Comparison of ENCODE assay signal across 8 cellular contexts in the genomic region with DNA sequence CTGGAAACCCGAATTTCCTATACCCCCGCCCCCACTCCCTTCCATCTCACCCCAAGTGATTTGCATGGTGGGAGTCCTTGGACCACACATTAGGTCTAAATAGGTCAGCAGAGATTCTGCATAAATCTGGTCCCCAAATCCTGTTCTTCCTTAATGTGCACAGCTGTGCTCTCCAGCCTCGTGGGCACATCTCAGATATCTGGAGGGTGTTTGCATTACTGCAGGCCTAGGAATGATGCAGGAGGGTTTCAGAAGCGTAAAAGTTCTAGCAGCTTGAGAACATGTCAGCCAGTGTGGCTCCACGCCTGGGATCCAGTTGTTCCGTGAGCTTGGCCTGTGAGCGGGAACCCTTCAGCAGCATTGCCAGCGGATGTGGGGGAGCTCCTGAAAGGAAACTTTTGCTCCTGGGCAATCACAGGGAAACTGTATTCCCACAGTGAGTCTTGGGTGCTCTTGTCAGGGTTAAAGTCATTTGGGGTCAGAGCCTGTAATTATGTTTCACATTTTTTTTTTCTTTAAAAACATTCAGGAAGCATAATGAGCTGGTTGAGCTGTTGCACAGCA. TPM values are rescaled to one million over a fixed set of nuclear protein-coding genes. Genes with fewer than 3 reads are reported as not detected.
A peak's percentile ranks its signal among the peaks of the same experiment; 100 is the strongest.
DNase-seq lines count a peak whose midpoint lies in the region; ATAC-seq and TF ChIP-seq lines count a peak whose summit lies in the region.

No MANE protein-coding gene starts in this region.

- ATAC-seq in left lobe of liver (peak; percentile 26), SK-N-SH treated with all-trans-retinoic acid at 6 μM for 48 hours (no peak)

- POLR2A ChIA-PET in activated CD4-positive, alpha-beta T cell treated with anti-CD3 and anti-CD28 coated beads, Interleukin-2, amount 10 ng/mL, durations not matched to agents 7 days and 5 days (lab: Charles Lee): no interaction called here

- CTCF ChIA-PET in activated CD4-positive, alpha-beta T cell treated with anti-CD3 and anti-CD28 coated beads, Interleukin-2, amount 10 ng/mL, durations not matched to agents 7 days and 5 days (lab: Charles Lee): interaction anchor here (0.8 to 3.2 kb wide), 8 partner anchors 10 to 70 kb away, joined by 3 to 24 read pairs (median 4); a partner anchor contains a TSS

- intact Hi-C loops in activated CD4-positive, alpha-beta T cell treated with anti-CD3 and anti-CD28 coated beads, Interleukin-2, amount 10 ng/mL, durations not matched to agents 24 days and 14 days (cut with micrococcal nuclease): loop anchor here (1.0 kb wide), 4 partner anchors 13 to 43 kb away; a partner anchor contains a TSS
- intact Hi-C loops in activated T-helper 1 cell treated with anti-CD3 and anti-CD28 coated beads, Interleukin-12 subunit alpha, Interleukin-12 subunit beta, Interleukin-2, Interleukin-4 antibody, amounts not matched to agents 30 ng/mL and 10 ng/mL and 1 ng/mL, durations not matched to agents 14 hours and 24 hours and 36 hours (cut with micrococcal nuclease): loop anchor here (1.0 to 5.0 kb wide), 9 partner anchors 13 to 1408 kb away; a partner anchor contains a TSS

- DNase-seq in activated CD4-positive, alpha-beta T cell treated with anti-CD3 and anti-CD28 coated beads, Interleukin-2, amount 10 ng/mL, durations not matched to agents 24 days and 14 days: no peak
- no peak for DNase-seq in activated CD4-positive, alpha-beta T cell treated with anti-CD3 and anti-CD28 coated beads, Interleukin-2, amount 10 ng/mL, durations not matched to agents 7 days and 5 days
- no peak for DNase-seq in activated T-helper 1 cell treated with anti-CD3 and anti-CD28 coated beads, Interleukin-12 subunit alpha, Interleukin-12 subunit beta, Interleukin-2, Interleukin-4 antibody, amounts not matched to agents 30 ng/mL and 10 ng/mL and 1 ng/mL, durations not matched to agents 14 hours and 24 hours and 36 hours (ENCODE audit: low spot score)
- DNase-seq in left lobe of liver (ENCODE audit: low spot score) (no peak), superior temporal gyrus (ENCODE audit: extremely low spot score) (peak; percentile 19), cerebellar nuclear complex (lab: John Stamatoyannopoulos, UW) (no peak)
- no peak for DNase-seq in stimulated activated CD4-positive, alpha-beta T cell treated with anti-CD3 and anti-CD28 coated beads, Interleukin-1b, Interleukin-23, amount 100 ng/mL, for 48 hours

- no peaks in the 10 kb centered on the region for H3K36me3 Mint-ChIP-seq in activated CD4-positive, alpha-beta T cell treated with anti-CD3 and anti-CD28 coated beads, Interleukin-2, amount 10 ng/mL, durations not matched to agents 24 days and 14 days (ENCODE audit: low read depth)
- H3K36me3 Mint-ChIP-seq in activated CD4-positive, alpha-beta T cell treated with anti-CD3 and anti-CD28 coated beads, Interleukin-2, amount 10 ng/mL, durations not matched to agents 7 days and 5 days (ENCODE audit: low read depth): peaks cover 2% of the 10 kb centered on the region
- H3K36me3 Mint-ChIP-seq in activated T-helper 1 cell treated with anti-CD3 and anti-CD28 coated beads, Interleukin-12 subunit alpha, Interleukin-12 subunit beta, Interleukin-2, Interleukin-4 antibody, amounts not matched to agents 30 ng/mL and 10 ng/mL and 1 ng/mL, durations not matched to agents 14 hours and 24 hours and 36 hours (ENCODE audit: low read depth): peaks cover 1% of the 10 kb centered on the region

- peak overlapping the region; percentile 34 for H3K27ac Mint-ChIP-seq in activated CD4-positive, alpha-beta T cell treated with anti-CD3 and anti-CD28 coated beads, Interleukin-2, amount 10 ng/mL, durations not matched to agents 24 days and 14 days
- no peak overlapping the region for H3K27ac Mint-ChIP-seq in activated CD4-positive, alpha-beta T cell treated with anti-CD3 and anti-CD28 coated beads, Interleukin-2, amount 10 ng/mL, durations not matched to agents 7 days and 5 days
- H3K27ac Mint-ChIP-seq in activated T-helper 1 cell treated with anti-CD3 and anti-CD28 coated beads, Interleukin-12 subunit alpha, Interleukin-12 subunit beta, Interleukin-2, Interleukin-4 antibody, amounts not matched to agents 30 ng/mL and 10 ng/mL and 1 ng/mL, durations not matched to agents 14 hours and 24 hours and 36 hours: peak overlapping the region; percentile 62

- peaks cover 42% of the 10 kb centered on the region for H3K4me1 Mint-ChIP-seq in activated CD4-positive, alpha-beta T cell treated with anti-CD3 and anti-CD28 coated beads, Interleukin-2, amount 10 ng/mL, durations not matched to agents 24 days and 14 days
- H3K4me1 Mint-ChIP-seq in activated CD4-positive, alpha-beta T cell treated with anti-CD3 and anti-CD28 coated beads, Interleukin-2, amount 10 ng/mL, durations not matched to agents 7 days and 5 days: peaks cover 60% of the 10 kb centered on the region
- peaks cover 68% of the 10 kb centered on the region for H3K4me1 Mint-ChIP-seq in activated T-helper 1 cell treated with anti-CD3 and anti-CD28 coated beads, Interleukin-12 subunit alpha, Interleukin-12 subunit beta, Interleukin-2, Interleukin-4 antibody, amounts not matched to agents 30 ng/mL and 10 ng/mL and 1 ng/mL, durations not matched to agents 14 hours and 24 hours and 36 hours (ENCODE audit: low read depth)

- no peaks in the 10 kb centered on the region for H3K9me3 Mint-ChIP-seq in activated CD4-positive, alpha-beta T cell treated with anti-CD3 and anti-CD28 coated beads, Interleukin-2, amount 10 ng/mL, durations not matched to agents 24 days and 14 days
- peaks cover 2% of the 10 kb centered on the region for H3K9me3 Mint-ChIP-seq in activated CD4-positive, alpha-beta T cell treated with anti-CD3 and anti-CD28 coated beads, Interleukin-2, amount 10 ng/mL, durations not matched to agents 7 days and 5 days
- no peaks in the 10 kb centered on the region for H3K9me3 Mint-ChIP-seq in activated T-helper 1 cell treated with anti-CD3 and anti-CD28 coated beads, Interleukin-12 subunit alpha, Interleukin-12 subunit beta, Interleukin-2, Interleukin-4 antibody, amounts not matched to agents 30 ng/mL and 10 ng/mL and 1 ng/mL, durations not matched to agents 14 hours and 24 hours and 36 hours

- H3K4me3 Mint-ChIP-seq in activated CD4-positive, alpha-beta T cell treated with anti-CD3 and anti-CD28 coated beads, Interleukin-2, amount 10 ng/mL, durations not matched to agents 24 days and 14 days: peak overlapping the region; percentile 5
- no peak overlapping the region for H3K4me3 Mint-ChIP-seq in activated CD4-positive, alpha-beta T cell treated with anti-CD3 and anti-CD28 coated beads, Interleukin-2, amount 10 ng/mL, durations not matched to agents 7 days and 5 days
- peak overlapping the region; percentile 2 for H3K4me3 Mint-ChIP-seq in activated T-helper 1 cell treated with anti-CD3 and anti-CD28 coated beads, Interleukin-12 subunit alpha, Interleukin-12 subunit beta, Interleukin-2, Interleukin-4 antibody, amounts not matched to agents 30 ng/mL and 10 ng/mL and 1 ng/mL, durations not matched to agents 14 hours and 24 hours and 36 hours

- H3K27me3 Mint-ChIP-seq in activated CD4-positive, alpha-beta T cell treated with anti-CD3 and anti-CD28 coated beads, Interleukin-2, amount 10 ng/mL, durations not matched to agents 24 days and 14 days: no peaks in the 10 kb centered on the region
- H3K27me3 Mint-ChIP-seq in activated CD4-positive, alpha-beta T cell treated with anti-CD3 and anti-CD28 coated beads, Interleukin-2, amount 10 ng/mL, durations not matched to agents 7 days and 5 days: no peaks in the 10 kb centered on the region
- H3K27me3 Mint-ChIP-seq in activated T-helper 1 cell treated with anti-CD3 and anti-CD28 coated beads, Interleukin-12 subunit alpha, Interleukin-12 subunit beta, Interleukin-2, Interleukin-4 antibody, amounts not matched to agents 30 ng/mL and 10 ng/mL and 1 ng/mL, durations not matched to agents 14 hours and 24 hours and 36 hours (ENCODE audit: insufficient read depth): no peaks in the 10 kb centered on the region

TF ChIP-seq in SK-N-SH treated with all-trans-retinoic acid at 6 μM for 48 hours, 23 proteins besides CTCF, POLR2A, EP300 and RAD21 (continues in another document):
- no peak for TF ChIP-seq GLIS3 (CRISPR knock-in tag; IDR thresholded peaks at IDR 0.05)
- TF ChIP-seq, protein P1, sequence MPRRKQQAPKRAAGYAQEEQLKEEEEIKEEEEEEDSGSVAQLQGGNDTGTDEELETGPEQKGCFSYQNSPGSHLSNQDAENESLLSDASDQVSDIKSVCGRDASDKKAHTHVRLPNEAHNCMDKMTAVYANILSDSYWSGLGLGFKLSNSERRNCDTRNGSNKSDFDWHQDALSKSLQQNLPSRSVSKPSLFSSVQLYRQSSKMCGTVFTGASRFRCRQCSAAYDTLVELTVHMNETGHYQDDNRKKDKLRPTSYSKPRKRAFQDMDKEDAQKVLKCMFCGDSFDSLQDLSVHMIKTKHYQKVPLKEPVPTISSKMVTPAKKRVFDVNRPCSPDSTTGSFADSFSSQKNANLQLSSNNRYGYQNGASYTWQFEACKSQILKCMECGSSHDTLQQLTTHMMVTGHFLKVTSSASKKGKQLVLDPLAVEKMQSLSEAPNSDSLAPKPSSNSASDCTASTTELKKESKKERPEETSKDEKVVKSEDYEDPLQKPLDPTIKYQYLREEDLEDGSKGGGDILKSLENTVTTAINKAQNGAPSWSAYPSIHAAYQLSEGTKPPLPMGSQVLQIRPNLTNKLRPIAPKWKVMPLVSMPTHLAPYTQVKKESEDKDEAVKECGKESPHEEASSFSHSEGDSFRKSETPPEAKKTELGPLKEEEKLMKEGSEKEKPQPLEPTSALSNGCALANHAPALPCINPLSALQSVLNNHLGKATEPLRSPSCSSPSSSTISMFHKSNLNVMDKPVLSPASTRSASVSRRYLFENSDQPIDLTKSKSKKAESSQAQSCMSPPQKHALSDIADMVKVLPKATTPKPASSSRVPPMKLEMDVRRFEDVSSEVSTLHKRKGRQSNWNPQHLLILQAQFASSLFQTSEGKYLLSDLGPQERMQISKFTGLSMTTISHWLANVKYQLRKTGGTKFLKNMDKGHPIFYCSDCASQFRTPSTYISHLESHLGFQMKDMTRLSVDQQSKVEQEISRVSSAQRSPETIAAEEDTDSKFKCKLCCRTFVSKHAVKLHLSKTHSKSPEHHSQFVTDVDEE (CRISPR knock-in tag; IDR thresholded peaks at IDR 0.05): no peak
- TF ChIP-seq ZC3H10 (CRISPR knock-in tag; IDR thresholded peaks at IDR 0.05): no peak
- no peak for TF ChIP-seq ZFP30 (CRISPR knock-in tag; IDR thresholded peaks at IDR 0.05)
- TF ChIP-seq BACH2 (CRISPR knock-in tag; IDR thresholded peaks at IDR 0.05; ENCODE audit: borderline replicate concordance): no peak
- TF ChIP-seq ESRRG (CRISPR knock-in tag; IDR thresholded peaks at IDR 0.05): no peak
- TF ChIP-seq ZFP3 (CRISPR knock-in tag; IDR thresholded peaks at IDR 0.05): no peak
- no peak for TF ChIP-seq ZNF70 (CRISPR knock-in tag; IDR thresholded peaks at IDR 0.05)

RNA-seq across cellular contexts. Expression of a gene that starts 12.9 kb away (rescaled TPM):
- 12.7 and 15.3 TPM in 2 replicates for total RNA-seq in activated CD4-positive, alpha-beta T cell treated with anti-CD3 and anti-CD28 coated beads, Interleukin-2, amount 10 ng/mL, durations not matched to agents 24 days and 14 days
- 10 to 100 TPM; 21.0 to 21.5 TPM for total RNA-seq in activated CD4-positive, alpha-beta T cell treated with anti-CD3 and anti-CD28 coated beads, Interleukin-2, amount 10 ng/mL, durations not matched to agents 7 days and 5 days
- 20.0 and 21.2 TPM in 2 replicates for total RNA-seq in activated T-helper 1 cell treated with anti-CD3 and anti-CD28 coated beads, Interleukin-12 subunit alpha, Interleukin-12 subunit beta, Interleukin-2, Interleukin-4 antibody, amounts not matched to agents 30 ng/mL and 10 ng/mL and 1 ng/mL, durations not matched to agents 14 hours and 24 hours and 36 hours
- 7.4 TPM for total RNA-seq in left lobe of liver
